Comparison of ENCODE assay signal across 17 cellular contexts in the genomic region with DNA sequence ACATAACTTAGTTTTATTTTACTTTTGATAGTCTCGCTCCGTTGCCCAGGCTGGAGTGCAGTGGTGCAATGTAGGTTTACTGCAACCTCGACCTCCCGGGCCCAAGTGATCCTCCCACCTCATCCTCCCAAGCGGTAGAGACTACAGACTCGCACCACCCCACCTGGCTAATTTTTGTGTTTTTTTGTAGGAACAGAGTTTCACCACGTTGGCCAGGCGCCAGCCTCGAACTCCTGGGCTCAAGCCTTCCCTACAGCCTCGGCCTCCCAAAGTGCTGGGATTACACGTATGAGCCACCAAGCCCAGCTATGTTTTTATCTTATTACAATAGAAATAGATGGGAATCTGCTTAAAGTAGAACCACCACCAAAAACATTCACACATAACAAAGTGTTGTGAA. TPM values are rescaled to one million over a fixed set of nuclear protein-coding genes. Genes with fewer than 3 reads are reported as not detected.
DNase-seq lines count a peak whose midpoint lies in the region; ATAC-seq and TF ChIP-seq lines count a peak whose summit lies in the region.
"Had no signal": no experiment of that assay in that cellular context is flagged by ENCODE, and none has a peak within 500 bp of the region (broad histone marks: within the 10 kb centered on the region; RNA-seq: fewer than 3 reads in every experiment).

No MANE protein-coding gene starts in this region.

- no peaks in the 10 kb centered on the region for H3K27me3 ChIP-seq in OCI-LY3 (ENCODE audit: low read depth, low read length)

- no peak overlapping the region for H3K27ac ChIP-seq in OCI-LY3 (ENCODE audit: low read length)
- H3K27ac ChIP-seq: epithelial cell of prostate, parathyroid adenoma had no signal

- peak overlapping the region; percentile 86 for H3K27ac Mint-ChIP-seq in activated naive CD4-positive, alpha-beta T cell treated with anti-CD3 and anti-CD28 coated beads, Interleukin-2, amount 50 U/mL, for 24 hours
- H3K27ac Mint-ChIP-seq in brain: peak overlapping the region in 3 of 5 experiments; percentile 9 to 84 (median 49)
- H3K27ac Mint-ChIP-seq in stimulated activated memory B cell treated with anti-CD40 and anti-IgM and Interleukin-4, amounts not matched to agents 10 μg/mL and 1 μg/mL and 100 μg/mL, for 72 hours: peak overlapping the region; percentile 56

- ATAC-seq in stimulated activated memory B cell treated with anti-CD40 and anti-IgM and Interleukin-4, amounts not matched to agents 10 μg/mL and 1 μg/mL and 100 μg/mL, for 72 hours: no peak
- no peak for ATAC-seq in SK-N-SH treated with all-trans-retinoic acid at 6 μM for 48 hours
- ATAC-seq: left lobe of liver had no signal

- peaks cover 42% of the 10 kb centered on the region for H3K4me1 Mint-ChIP-seq in activated naive CD4-positive, alpha-beta T cell treated with anti-CD3 and anti-CD28 coated beads, Interleukin-2, amount 50 U/mL, for 24 hours
- H3K4me1 Mint-ChIP-seq in brain: peaks cover 46% of the 10 kb centered on the region
- peaks cover 29% of the 10 kb centered on the region for H3K4me1 Mint-ChIP-seq in stimulated activated memory B cell treated with anti-CD40 and anti-IgM and Interleukin-4, amounts not matched to agents 10 μg/mL and 1 μg/mL and 100 μg/mL, for 72 hours

- H3K36me3 Mint-ChIP-seq in activated naive CD4-positive, alpha-beta T cell treated with anti-CD3 and anti-CD28 coated beads, Interleukin-2, amount 50 U/mL, for 24 hours: no peaks in the 10 kb centered on the region
- no peaks in the 10 kb centered on the region for H3K36me3 Mint-ChIP-seq in brain
- H3K36me3 Mint-ChIP-seq in stimulated activated memory B cell treated with anti-CD40 and anti-IgM and Interleukin-4, amounts not matched to agents 10 μg/mL and 1 μg/mL and 100 μg/mL, for 72 hours: no peaks in the 10 kb centered on the region

- H3K36me3 ChIP-seq in OCI-LY3 (replicated peaks; ENCODE audit: low read depth, low read length): no peaks in the 10 kb centered on the region

- H3K9ac ChIP-seq in OCI-LY3 (ENCODE audit: low read length): no peak overlapping the region
- H3K9ac ChIP-seq: parathyroid adenoma had no signal

- H3K4me3 Mint-ChIP-seq in activated naive CD4-positive, alpha-beta T cell treated with anti-CD3 and anti-CD28 coated beads, Interleukin-2, amount 50 U/mL, for 24 hours: peak overlapping the region; percentile 92
- H3K4me3 Mint-ChIP-seq in brain: peak overlapping the region in 3 of 5 experiments; percentile 40 to 43 (median 40)
- H3K4me3 Mint-ChIP-seq in stimulated activated memory B cell treated with anti-CD40 and anti-IgM and Interleukin-4, amounts not matched to agents 10 μg/mL and 1 μg/mL and 100 μg/mL, for 72 hours: no peak overlapping the region

- no peaks in the 10 kb centered on the region for H3K79me2 ChIP-seq in OCI-LY3 (ENCODE audit: low read length)
- H3K79me2 ChIP-seq: parathyroid adenoma had no signal

- DNase-seq in activated naive CD4-positive, alpha-beta T cell treated with anti-CD3 and anti-CD28 coated beads, Interleukin-2, amount 50 U/mL, for 16 hours: no peak
- DNase-seq in OCI-M2 (lab: John Stamatoyannopoulos, UW; ENCODE audit: unreplicated experiment): no peak
- no peak for DNase-seq in NCI-H146 treated with DMSO at 0.1 percent for 48 hours (lab: John Stamatoyannopoulos, UW; ENCODE audit: unreplicated experiment)
- DNase-seq: Calu3; foreskin melanocyte; GF-D8; NCI-H2081; SHP77; stimulated activated CD4-positive, alpha-beta T cell treated with anti-CD3 and anti-CD28 coated beads, Interleukin-2, amount 100 ng/mL, for 48 hours had no signal

- no peaks in the 10 kb centered on the region for H3K9me3 Mint-ChIP-seq in activated naive CD4-positive, alpha-beta T cell treated with anti-CD3 and anti-CD28 coated beads, Interleukin-2, amount 50 U/mL, for 24 hours
- H3K9me3 Mint-ChIP-seq in brain: no peaks in the 10 kb centered on the region
- no peaks in the 10 kb centered on the region for H3K9me3 Mint-ChIP-seq in stimulated activated memory B cell treated with anti-CD40 and anti-IgM and Interleukin-4, amounts not matched to agents 10 μg/mL and 1 μg/mL and 100 μg/mL, for 72 hours

- H3K4me2 ChIP-seq in OCI-LY3 (ENCODE audit: low read length): peak overlapping the region; percentile 98

- H3K9me3 ChIP-seq in OCI-LY3 (ENCODE audit: insufficient read depth, low read length): no peaks in the 10 kb centered on the region

- no peaks in the 10 kb centered on the region for H4K20me1 ChIP-seq in OCI-LY3 (ENCODE audit: insufficient read depth, low read length)

- peaks cover 44% of the 10 kb centered on the region for H3K4me1 ChIP-seq in OCI-LY3 (ENCODE audit: low read length)
- H3K4me1 ChIP-seq: parathyroid adenoma had no signal

- H2AFZ ChIP-seq in OCI-LY3 (ENCODE audit: low read depth, low read length): no peak overlapping the region

- peak overlapping the region; percentile 86; the same call in 1 of the 2 replicates for H3K4me3 ChIP-seq in OCI-LY3 (ENCODE audit: low read length)

- no peaks in the 10 kb centered on the region for H3K27me3 Mint-ChIP-seq in activated naive CD4-positive, alpha-beta T cell treated with anti-CD3 and anti-CD28 coated beads, Interleukin-2, amount 50 U/mL, for 24 hours
- no peaks in the 10 kb centered on the region for H3K27me3 Mint-ChIP-seq in brain
- H3K27me3 Mint-ChIP-seq in stimulated activated memory B cell treated with anti-CD40 and anti-IgM and Interleukin-4, amounts not matched to agents 10 μg/mL and 1 μg/mL and 100 μg/mL, for 72 hours: no peaks in the 10 kb centered on the region

- TF ChIP-seq CTCF in OCI-LY3 (IDR thresholded peaks at IDR 0.05; ENCODE audit: low read depth, low read length): no peak
- no peak for TF ChIP-seq CTCF in brain (conservative IDR thresholded peaks at IDR 0.05)

TF ChIP-seq in SK-N-SH treated with all-trans-retinoic acid at 6 μM for 48 hours, 23 proteins besides CTCF, POLR2A, EP300 and RAD21:
- no peak for TF ChIP-seq TOX (CRISPR knock-in tag; IDR thresholded peaks at IDR 0.05; ENCODE audit: borderline replicate concordance)
- no peak for TF ChIP-seq ZNF8 (CRISPR knock-in tag; IDR thresholded peaks at IDR 0.05)
- TF ChIP-seq ESRRG (CRISPR knock-in tag; IDR thresholded peaks at IDR 0.05): no peak
- no peak for TF ChIP-seq GLIS3 (CRISPR knock-in tag; IDR thresholded peaks at IDR 0.05)
- no peak for TF ChIP-seq PATZ1 (CRISPR knock-in tag; IDR thresholded peaks at IDR 0.05; ENCODE audit: borderline replicate concordance)
- no peak for TF ChIP-seq ZC3H10 (CRISPR knock-in tag; IDR thresholded peaks at IDR 0.05)
- no peak for TF ChIP-seq ISL1 (CRISPR knock-in tag; IDR thresholded peaks at IDR 0.05)
- no peak for TF ChIP-seq POU6F1 (CRISPR knock-in tag; IDR thresholded peaks at IDR 0.05; ENCODE audit: borderline replicate concordance, low read depth)
- TF ChIP-seq OSR1 (CRISPR knock-in tag; IDR thresholded peaks at IDR 0.05): no peak
- no peak for TF ChIP-seq ZFP30 (CRISPR knock-in tag; IDR thresholded peaks at IDR 0.05)
- no peak for TF ChIP-seq ZFP3 (CRISPR knock-in tag; IDR thresholded peaks at IDR 0.05)

RNA-seq across cellular contexts. Expression of gene RNU5A-1, which starts 2.9 kb away (rescaled TPM):
- not detected for polyA plus RNA-seq in brain (ENCODE audit: insufficient read depth, low read depth, low replicate concordance)

RNA-seq across cellular contexts. Expression of gene RNU5B-1, which starts 5.7 kb away (rescaled TPM):
- polyA plus RNA-seq in brain (ENCODE audit: insufficient read depth, low read depth, low replicate concordance): not detected

RNA-seq across cellular contexts. Expression of gene PARP16, which starts 12.0 kb away (rescaled TPM):
- 8.4 TPM for polyA plus RNA-seq in brain (ENCODE audit: insufficient read depth, low read depth, low replicate concordance)
